Comparison of ENCODE assay signal across 1 cellular context in genomic region chr1:32886012-32886827, GRCh38.
TF ChIP-seq lines count a peak whose summit lies in the region.

TSS of gene HPCA (plus strand) at chr1:32886491. CDS start at chr1:32888899, 2,408 bp downstream.

TF ChIP-seq in HepG2, 621 proteins besides CTCF, POLR2A, EP300 and RAD21 (continued from another document and continues in another):
- TF ChIP-seq ZNF652 (CRISPR knock-in tag; IDR thresholded peaks at IDR 0.05; ENCODE audit: borderline replicate concordance, low read depth) (peak; percentile 52), FOXK2 (IDR thresholded peaks at IDR 0.05) (no peak), RCOR2 (CRISPR knock-in tag; IDR thresholded peaks at IDR 0.05) (peak; percentile 23; the same call in 1 of the 2 replicates), ZNF280D (CRISPR knock-in tag; IDR thresholded peaks at IDR 0.05) (peak; percentile 98), MAFF (IDR thresholded peaks at IDR 0.05; ENCODE audit: low read depth, low read length) (no peak), PAXIP1 (CRISPR knock-in tag; conservative IDR thresholded peaks at IDR 0.05) (no peak; the same call in 1 of the 2 replicates), YEATS2 (CRISPR knock-in tag; IDR thresholded peaks at IDR 0.05; ENCODE audit: borderline replicate concordance) (peak; percentile 80; the same call in 1 of the 2 replicates), ZNF619 (CRISPR knock-in tag; IDR thresholded peaks at IDR 0.05) (no peak), MZF1 (CRISPR knock-in tag; IDR thresholded peaks at IDR 0.05; ENCODE audit: borderline replicate concordance) (peak; percentile 86; the same call in 1 of the 2 replicates), ZMAT5 (CRISPR knock-in tag; IDR thresholded peaks at IDR 0.05; ENCODE audit: borderline replicate concordance, low read depth) (no peak), XBP1 (CRISPR knock-in tag; IDR thresholded peaks at IDR 0.05) (peak; percentile 96), GLMP (CRISPR knock-in tag; IDR thresholded peaks at IDR 0.05; ENCODE audit: borderline replicate concordance) (peak; percentile 68; the same call in 1 of the 2 replicates), ZNF367 (CRISPR knock-in tag; IDR thresholded peaks at IDR 0.05; ENCODE audit: borderline replicate concordance) (peak; percentile 97; the same call in 1 of the 2 replicates), PAF1 (CRISPR knock-in tag; IDR thresholded peaks at IDR 0.05) (no peak), ZNF317 (CRISPR knock-in tag; IDR thresholded peaks at IDR 0.05) (peak; percentile 93), NFAT5 (CRISPR knock-in tag; IDR thresholded peaks at IDR 0.05) (peak; percentile 98), ETS1 (CRISPR knock-in tag; IDR thresholded peaks at IDR 0.05) (peak; percentile 94; the same call in 1 of the 2 replicates), REXO4 (CRISPR knock-in tag; IDR thresholded peaks at IDR 0.05; ENCODE audit: borderline replicate concordance) (peak; percentile 82; the same call in 1 of the 2 replicates), ZNF784 (CRISPR knock-in tag; IDR thresholded peaks at IDR 0.05; ENCODE audit: borderline replicate concordance) (peak; percentile 99), MIXL1 (CRISPR knock-in tag; IDR thresholded peaks at IDR 0.05) (peak; percentile 90), ZNF276 (CRISPR knock-in tag; IDR thresholded peaks at IDR 0.05; ENCODE audit: low read depth) (peak; percentile 87), ASH2L (IDR thresholded peaks at IDR 0.05; ENCODE audit: insufficient read length, low read depth, low read length) (no peak), ZNF354B (CRISPR knock-in tag; IDR thresholded peaks at IDR 0.05) (peak; percentile 81; the same call in 1 of the 2 replicates), ZNF468 (CRISPR knock-in tag; IDR thresholded peaks at IDR 0.05) (peak; percentile 98), ZSCAN20 (CRISPR knock-in tag; IDR thresholded peaks at IDR 0.05; ENCODE audit: borderline replicate concordance) (peak; percentile 99), ARID5B (CRISPR knock-in tag; IDR thresholded peaks at IDR 0.05) (peak; percentile 84), ZBTB7A (CRISPR knock-in tag; IDR thresholded peaks at IDR 0.05) (peak; percentile 91), KMT2B (CRISPR knock-in tag; IDR thresholded peaks at IDR 0.05) (peak; percentile 91), BCL3 (CRISPR knock-in tag; IDR thresholded peaks at IDR 0.05) (peak; percentile 95), SNAPC2 (CRISPR knock-in tag; IDR thresholded peaks at IDR 0.05) (peak; percentile 92), CC2D1A (CRISPR knock-in tag; IDR thresholded peaks at IDR 0.05) (peak; percentile 90)
